ENCODE assay signal across 8 cellular contexts in the genomic region with DNA sequence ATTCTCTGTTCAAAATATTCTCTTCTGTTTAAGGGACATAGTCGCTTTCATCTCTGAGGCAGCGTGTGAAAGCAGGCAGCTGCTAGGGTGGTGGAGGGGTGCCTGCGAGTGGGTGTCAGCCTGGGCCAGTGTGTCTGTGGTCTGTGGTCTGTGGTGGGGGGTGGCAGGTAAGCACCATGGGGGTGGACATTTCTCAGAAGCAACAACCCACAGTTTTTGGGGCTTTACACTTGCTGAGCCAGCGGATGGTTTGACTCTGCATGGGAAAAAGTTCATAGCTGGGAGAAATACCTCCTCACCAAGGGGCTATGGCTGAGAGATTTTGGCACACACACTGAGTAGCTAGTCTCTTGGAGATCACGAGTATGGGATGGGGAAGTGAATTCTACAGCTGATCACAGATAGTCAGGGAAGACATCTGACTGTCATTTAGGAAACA.
DNase-seq lines count a peak whose midpoint lies in the region; ATAC-seq and TF ChIP-seq lines count a peak whose summit lies in the region.

No MANE protein-coding gene starts in this region.

- peak; percentile 43 to 58 for DNase-seq in activated T-cell treated with anti-CD3 and anti-CD28 coated beads, Interleukin-2, amount 50 U/mL, for 48 hours
- DNase-seq in activated T-cell treated with anti-CD3 and anti-CD28 coated beads, Interleukin-2, amount 50 U/mL, for 4 hours: no peak
- peak; percentile 25 to 46 for DNase-seq in stimulated activated CD8-positive, alpha-beta memory T cell treated with anti-CD3 and anti-CD28 coated beads, Interleukin-7, amount 100 ng/mL, for 48 hours (ENCODE audit: extremely low read depth in 1 of 2, low read depth in 1 of 2)
- DNase-seq in SK-N-SH (no peak), NCI-H2081 (lab: John Stamatoyannopoulos, UW) (no peak), hippocampal formation (lab: John Stamatoyannopoulos, UW) (no peak)

- H3K4me3 Mint-ChIP-seq in activated T-cell treated with anti-CD3 and anti-CD28 coated beads, Interleukin-2, amount 50 U/mL, for 4 hours: no peak overlapping the region

- H3K27ac ChIP-seq in OCI-LY3 (ENCODE audit: low read length) (peak overlapping the region; percentile 73), SK-N-SH (ENCODE audit: low read depth in 2 of 2, low read length in 1 of 2) (no peak overlapping the region)

- no peak for TF ChIP-seq RAD21 in SK-N-SH (IDR thresholded peaks at IDR 0.05; ENCODE audit: low read length)

- H3K36me3 ChIP-seq in OCI-LY3 (replicated peaks; ENCODE audit: low read depth, low read length): peaks cover 23% of the 10 kb centered on the region
- H3K36me3 ChIP-seq in SK-N-SH (replicated peaks in 1 of 2; ENCODE audit: control insufficient read depth in 1 of 2, insufficient read depth in 2 of 2, low read length in 1 of 2): no peaks in the 10 kb centered on the region

- H3K9me3 ChIP-seq in OCI-LY3 (ENCODE audit: insufficient read depth, low read length): no peaks in the 10 kb centered on the region
- H3K9me3 ChIP-seq in SK-N-SH: no peaks in the 10 kb centered on the region

- peaks cover 70% of the 10 kb centered on the region for H3K4me1 ChIP-seq in OCI-LY3 (ENCODE audit: low read length)
- peaks cover 0 to 15% of the 10 kb centered on the region in 2 experiments; a peak in 2 of 4 replicates for H3K4me1 ChIP-seq in SK-N-SH (ENCODE audit: control insufficient read depth in 1 of 2, insufficient read depth in 2 of 2, low read depth in 1 of 2, low read length in 1 of 2)

- TF ChIP-seq CTCF in OCI-LY3 (IDR thresholded peaks at IDR 0.05; ENCODE audit: low read depth, low read length): no peak
- no peak for TF ChIP-seq CTCF in SK-N-SH (IDR thresholded peaks at IDR 0.05)

- H3K4me3 ChIP-seq in OCI-LY3 (ENCODE audit: low read length) (peak overlapping the region; percentile 37; the same call in 1 of the 2 replicates), SK-N-SH (ENCODE audit: low read depth in 2 of 2, low read length in 1 of 2) (no peak overlapping the region)

- no peak overlapping the region for H3K9ac ChIP-seq in OCI-LY3 (ENCODE audit: low read length)
- no peak overlapping the region for H3K9ac ChIP-seq in SK-N-SH

- WGBS in SK-N-SH (ENCODE audit: low lambda C conversion rate): 64% methylated on average over 5 of the region's 5 CpGs

- peaks cover 100% of the 10 kb centered on the region for H3K79me2 ChIP-seq in OCI-LY3 (ENCODE audit: low read length)
- no peaks in the 10 kb centered on the region for H3K79me2 ChIP-seq in SK-N-SH (ENCODE audit: insufficient read depth)

- no peak for ATAC-seq in activated T-cell treated with anti-CD3 and anti-CD28 coated beads, Interleukin-2, amount 50 U/mL, for 4 hours
- peak; percentile 95 for ATAC-seq in HG02678 (IDR thresholded peaks at IDR 0.05; ENCODE audit: unreplicated experiment)

- H3K36me3 Mint-ChIP-seq in activated T-cell treated with anti-CD3 and anti-CD28 coated beads, Interleukin-2, amount 50 U/mL, for 4 hours (ENCODE audit: insufficient read depth): no peaks in the 10 kb centered on the region

- H3K9me2 ChIP-seq in SK-N-SH: no peaks in the 10 kb centered on the region

- POLR2A ChIA-PET in SK-N-SH (lab: Yijun Ruan, JAX): no interaction called here

- CTCF ChIA-PET in SK-N-SH (lab: Yijun Ruan, JAX): interaction anchor here (1.6 kb wide), 1 partner anchor 304 kb away, joined by 4 read pairs; no protein-coding TSS in a partner anchor

- H3K4me1 Mint-ChIP-seq in activated T-cell treated with anti-CD3 and anti-CD28 coated beads, Interleukin-2, amount 50 U/mL, for 4 hours (ENCODE audit: low read depth): peaks cover 4% of the 10 kb centered on the region

- H2AFZ ChIP-seq in OCI-LY3 (ENCODE audit: low read depth, low read length) (no peak overlapping the region), SK-N-SH (ENCODE audit: low read depth) (no peak overlapping the region)

- H3F3A ChIP-seq in SK-N-SH (replicated peaks; ENCODE audit: insufficient read depth): no peaks in the 10 kb centered on the region

- peaks cover 99% of the 10 kb centered on the region for H4K20me1 ChIP-seq in OCI-LY3 (ENCODE audit: insufficient read depth, low read length)
- H4K20me1 ChIP-seq in SK-N-SH (ENCODE audit: insufficient read depth): peaks cover 6% of the 10 kb centered on the region; the same call in 1 of the 2 replicates

- no peak for TF ChIP-seq EP300 in SK-N-SH (IDR thresholded peaks at IDR 0.05; ENCODE audit: borderline replicate concordance in 1 of 2, low read depth in 1 of 2, low read length in 1 of 2)

- H3K4me2 ChIP-seq in OCI-LY3 (ENCODE audit: low read length) (peak overlapping the region; percentile 58), SK-N-SH (no peak overlapping the region)

- H3K9me3 Mint-ChIP-seq in activated T-cell treated with anti-CD3 and anti-CD28 coated beads, Interleukin-2, amount 50 U/mL, for 4 hours: no peaks in the 10 kb centered on the region

- no peaks in the 10 kb centered on the region for H3K27me3 ChIP-seq in OCI-LY3 (ENCODE audit: low read depth, low read length)
- H3K27me3 ChIP-seq in SK-N-SH (ENCODE audit: insufficient read depth): no peaks in the 10 kb centered on the region

- peaks cover 1% of the 10 kb centered on the region for H3K27me3 Mint-ChIP-seq in activated T-cell treated with anti-CD3 and anti-CD28 coated beads, Interleukin-2, amount 50 U/mL, for 4 hours (ENCODE audit: low read depth)

TF ChIP-seq in SK-N-SH, 30 proteins besides CTCF, POLR2A, EP300 and RAD21:
- TF ChIP-seq TEAD4 (IDR thresholded peaks at IDR 0.05; ENCODE audit: borderline replicate concordance, insufficient read depth) (no peak), EZH2phosphoT487 (IDR thresholded peaks at IDR 0.05; ENCODE audit: borderline replicate concordance, low read depth) (no peak), FOXJ3 (CRISPR knock-in tag; IDR thresholded peaks at IDR 0.05) (no peak), YY1 (IDR thresholded peaks at IDR 0.05; ENCODE audit: low read depth) (no peak), JUND (IDR thresholded peaks at IDR 0.05) (no peak), PBX3 (IDR thresholded peaks at IDR 0.05) (no peak)

Comparison
In these comparisons a context has a peak if more than half of its experiments do, and no peak if none do; other contexts are left out.
1. DNase-seq: peak in activated T-cell treated with anti-CD3 and anti-CD28 coated beads, Interleukin-2, amount 50 U/mL, for 48 hours (2 of 2) and stimulated activated CD8-positive, alpha-beta memory T cell treated with anti-CD3 and anti-CD28 coated beads, Interleukin-7, amount 100 ng/mL, for 48 hours (2 of 2); none in activated T-cell treated with anti-CD3 and anti-CD28 coated beads, Interleukin-2, amount 50 U/mL, for 4 hours (single experiment), SK-N-SH (single experiment), NCI-H2081 (0 of 2) and hippocampal formation (0 of 2).